ENCODE assay signal across 7 cellular contexts in the genomic region with DNA sequence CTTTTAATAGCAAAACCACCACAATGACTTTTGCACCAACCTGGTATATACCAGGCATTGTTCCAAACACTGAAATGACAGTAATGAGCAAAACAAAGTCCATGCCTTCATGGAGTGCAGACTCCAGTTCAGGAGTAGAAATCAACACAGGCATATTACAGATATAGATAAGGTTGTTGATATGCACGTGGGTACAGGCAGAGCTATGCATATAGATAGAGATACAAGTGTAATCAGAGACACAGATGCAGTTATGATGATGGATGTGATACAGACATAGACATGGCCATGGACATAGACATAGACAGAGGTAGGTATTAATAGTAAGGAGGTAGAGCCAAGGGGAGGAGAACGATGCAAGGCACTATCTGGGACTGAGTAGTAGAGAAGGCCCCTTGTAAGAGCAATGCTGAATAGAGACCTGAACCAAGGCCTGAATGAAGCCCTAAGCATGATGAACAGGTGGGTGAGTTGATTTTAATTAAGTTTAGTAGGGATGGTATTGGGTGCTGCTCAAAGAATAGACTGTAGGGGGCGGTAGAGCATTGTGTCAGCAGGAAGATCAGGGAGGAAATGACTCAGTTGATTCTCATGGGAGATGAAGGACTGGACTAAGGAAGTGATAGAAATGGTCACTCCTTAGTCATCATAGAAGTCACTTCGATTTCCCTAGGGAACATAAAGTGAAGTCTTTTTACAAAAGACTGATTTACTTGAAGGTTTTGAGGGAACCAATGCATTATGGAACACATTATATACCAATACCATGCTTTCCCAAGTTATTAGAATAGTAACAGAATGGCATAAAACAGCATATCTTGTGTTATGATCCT. TPM values are rescaled to one million over a fixed set of nuclear protein-coding genes. Genes with fewer than 3 reads are reported as not detected.
DNase-seq lines count a peak whose midpoint lies in the region; ATAC-seq and TF ChIP-seq lines count a peak whose summit lies in the region.

No MANE protein-coding gene starts in this region.

- H3K9me3 Mint-ChIP-seq in brain, result peaks cover 18 to 24% (median 20%) of the 10 kb centered on the region in 5 experiments

- DNase-seq in GM12865 (ENCODE audit: low read depth) (peak; percentile 75), KBM-7 (peak; percentile 91), T-helper 17 cell (peak in 1 of 3 donors; percentile 34), lung microvascular endothelial cell (ENCODE audit: low read depth in 2 of 2) (peak; percentile 30 to 94)
- DNase-seq in stimulated activated naive CD4-positive, alpha-beta T cell (lab: John Stamatoyannopoulos, UW), result peak in 5 of 6 experiments; percentile 9 to 63 (median 33)

- H3K4me1 Mint-ChIP-seq in T-helper 17 cell, result peaks cover 6% of the 10 kb centered on the region
- peaks cover 48% of the 10 kb centered on the region for H3K4me1 Mint-ChIP-seq in brain

- H3K4me3 Mint-ChIP-seq in T-helper 17 cell (no peak overlapping the region), brain (no peak overlapping the region)

- no peaks in the 10 kb centered on the region for H3K9me3 ChIP-seq in T-helper 17 cell (ENCODE audit: control insufficient read depth, low read length, poor library complexity, severe bottlenecking)

- H3K27me3 Mint-ChIP-seq in T-helper 17 cell, result peaks cover 1% of the 10 kb centered on the region
- H3K27me3 Mint-ChIP-seq in brain, result peaks cover 8% of the 10 kb centered on the region

- H3K36me3 Mint-ChIP-seq in T-helper 17 cell (ENCODE audit: low read depth), result no peaks in the 10 kb centered on the region
- H3K36me3 Mint-ChIP-seq in brain, result peaks cover 14% of the 10 kb centered on the region

- in situ Hi-C loops in KBM-7 (cut with MboI; ENCODE audit: low pct_unique_long_range_greater_than_20kb, low sequenced_read_pairs), result no loop called here

- ATAC-seq in GM21723 (IDR thresholded peaks at IDR 0.05; ENCODE audit: unreplicated experiment) (peak; percentile 92), T-helper 17 cell (peak; percentile 77)

- TF ChIP-seq CTCF in GM12865 (IDR thresholded peaks at IDR 0.05; ENCODE audit: insufficient read depth, low read depth, low read length, missing control alignments), result peak; percentile 71
- TF ChIP-seq CTCF in brain (conservative IDR thresholded peaks at IDR 0.05), result peak; percentile 30 to 59

- no peak overlapping the region for H3K4me3 ChIP-seq in GM12865 (ENCODE audit: low read depth, low read length)

- peak overlapping the region; percentile 54 for H3K27ac Mint-ChIP-seq in T-helper 17 cell
- peak overlapping the region in 1 of 5 experiments; percentile 7 for H3K27ac Mint-ChIP-seq in brain

RNA-seq across cellular contexts. Expression of a gene that starts 39.4 kb away (rescaled TPM):
- total RNA-seq in T-helper 17 cell (1 to 10 TPM; 5.3 to 5.9 TPM), lung microvascular endothelial cell (0.20 and 0.65 TPM in 2 replicates)
- 5.9 TPM for polyA plus RNA-seq in brain (ENCODE audit: insufficient read depth, low read depth, low replicate concordance)

RNA-seq across cellular contexts. Expression of a gene that starts 51.3 kb away (rescaled TPM):
- total RNA-seq in T-helper 17 cell, result 1 to 10 TPM; 4.1 to 4.7 TPM
- polyA plus RNA-seq in brain (ENCODE audit: insufficient read depth, low read depth, low replicate concordance), result 2.4 TPM
- total RNA-seq in lung microvascular endothelial cell, result 0.20 and 0.22 TPM in 2 replicates
